In the genomic region with DNA sequence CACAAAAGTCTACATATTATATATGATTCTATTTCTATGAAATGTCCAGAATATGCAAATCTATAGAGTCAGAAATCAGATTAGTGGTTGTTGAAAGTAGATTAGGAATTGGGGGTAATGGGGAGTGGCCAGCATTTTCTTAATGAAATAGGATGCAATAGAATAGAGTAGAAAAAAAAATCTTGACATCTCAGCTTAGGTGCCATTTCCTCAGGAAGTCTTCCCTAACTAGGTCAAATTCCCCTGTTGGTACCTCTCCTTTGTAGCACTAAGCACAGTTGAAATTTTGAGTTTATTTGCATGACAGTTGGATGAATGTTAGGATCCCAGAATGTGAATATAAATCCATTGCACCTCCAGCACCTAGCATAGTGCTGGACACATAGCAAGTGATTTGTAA, we compare ENCODE assay signal across 29 cellular contexts.
"Had no signal": no experiment of that assay in that cellular context is flagged by ENCODE, and none has a peak within 500 bp of the region (broad histone marks: within the 10 kb centered on the region; RNA-seq: fewer than 3 reads in every experiment).

No MANE protein-coding gene starts in this region.

- H3K27me3 Mint-ChIP-seq: stimulated activated memory B cell treated with anti-CD40 and anti-IgM and Interleukin-4, amounts not matched to agents 10 μg/mL and 1 μg/mL and 100 μg/mL, for 72 hours had no signal

- H3K9me3 Mint-ChIP-seq: type B pancreatic cell had no signal

- H3K27ac ChIP-seq: epithelial cell of prostate, gastrocnemius medialis, heart left ventricle, hepatocyte, left lung, ovary, psoas muscle, sigmoid colon, testis, tibial artery had no signal

- H3K27ac Mint-ChIP-seq: mesothelial cell of epicardium; naive B cell; stimulated activated memory B cell treated with anti-CD40 and anti-IgM and Interleukin-4, amounts not matched to agents 10 μg/mL and 1 μg/mL and 100 μg/mL, for 72 hours; type B pancreatic cell had no signal

- H3K36me3 Mint-ChIP-seq: mesothelial cell of epicardium; naive B cell; stimulated activated memory B cell treated with anti-CD40 and anti-IgM and Interleukin-4, amounts not matched to agents 10 μg/mL and 1 μg/mL and 100 μg/mL, for 72 hours; type B pancreatic cell had no signal

- H3K4me1 ChIP-seq: gastrocnemius medialis, heart left ventricle, left lung, psoas muscle, sigmoid colon, testis, tibial artery had no signal

- H3K4me1 Mint-ChIP-seq: mesothelial cell of epicardium, naive B cell had no signal

- H3K36me3 ChIP-seq: gastrocnemius medialis, heart left ventricle, left lung, ovary, sigmoid colon, tibial artery had no signal

- H3K4me3 Mint-ChIP-seq: mesothelial cell of epicardium; naive B cell; stimulated activated memory B cell treated with anti-CD40 and anti-IgM and Interleukin-4, amounts not matched to agents 10 μg/mL and 1 μg/mL and 100 μg/mL, for 72 hours; type B pancreatic cell had no signal

- DNase-seq: cortex of kidney; foreskin fibroblast; gastrocnemius medialis; heart left ventricle; left cardiac atrium; left lung; mesenchymal stem cell; mucosa of descending colon; naive B cell; occipital lobe; ovary; posterior cingulate gyrus; psoas muscle; right cardiac atrium; sigmoid colon; stimulated activated CD4-positive, alpha-beta T cell treated with anti-CD3 and anti-CD28 coated beads, Interleukin-2, amount 100 ng/mL, for 24 hours; stimulated activated CD4-positive, alpha-beta T cell treated with anti-CD3 and anti-CD28 coated beads, Interleukin-4, amount 100 ng/mL, for 4 hours; stimulated activated naive CD8-positive, alpha-beta T cell treated with anti-CD3 and anti-CD28 coated beads, Interleukin-15, Interleukin-2, amounts not matched to agents 100 U/mL and 50 U/mL, for 24 hours; substantia nigra; testis; tibial artery had no signal

- ATAC-seq: esophagus mucosa; gastrocnemius medialis; heart left ventricle; left cardiac atrium; left lung; mucosa of descending colon; psoas muscle; right cardiac atrium; stimulated activated memory B cell treated with anti-CD40 and anti-IgM and Interleukin-4, amounts not matched to agents 10 μg/mL and 1 μg/mL and 100 μg/mL, for 72 hours; stimulated activated naive CD8-positive, alpha-beta T cell treated with anti-CD3 and anti-CD28 coated beads, Interleukin-15, Interleukin-2, amounts not matched to agents 100 U/mL and 50 U/mL, for 24 hours had no signal

- FAIRE-seq: islet of Langerhans, urothelium cell line had no signal

- H3K9me3 ChIP-seq: gastrocnemius medialis, heart left ventricle, left lung, mucosa of descending colon, ovary, psoas muscle, sigmoid colon, testis, tibial artery had no signal

- H3K27me3 ChIP-seq: gastrocnemius medialis, hepatocyte, left lung, ovary, sigmoid colon, testis, tibial artery had no signal

- H3K4me3 ChIP-seq: gastrocnemius medialis, heart left ventricle, hepatocyte, left lung, mucosa of descending colon, ovary, psoas muscle, sigmoid colon, testis, tibial artery had no signal
